ENCODE assay signal across 1 cellular context in genomic region chr1:204442376-204443259, GRCh38.
TF ChIP-seq lines count a peak whose summit lies in the region.

No MANE protein-coding gene starts in this region.

TF ChIP-seq in IMR-90, 13 proteins besides CTCF, POLR2A, EP300 and RAD21:
- TF ChIP-seq SMC3 (IDR thresholded peaks at IDR 0.05; ENCODE audit: low read depth, low read length): no peak
- no peak for TF ChIP-seq FOS (IDR thresholded peaks at IDR 0.05; ENCODE audit: low read depth, low read length)
- TF ChIP-seq BHLHE40 (IDR thresholded peaks at IDR 0.05; ENCODE audit: low read depth, low read length): no peak
- TF ChIP-seq CEBPB (IDR thresholded peaks at IDR 0.05; ENCODE audit: low read depth, low read length): 0 out of 2 replicates have a peak, but pooled peaks have one; percentile 14
